33 cellular contexts compared by ENCODE assay signal in genomic region chr20:61710108-61710507, GRCh38.
"Had no signal": no experiment of that assay in that cellular context is flagged by ENCODE, and none has a peak within 500 bp of the region (broad histone marks: within the 10 kb centered on the region; RNA-seq: fewer than 3 reads in every experiment).

No MANE protein-coding gene starts in this region.

- H3K36me3 ChIP-seq: adrenal gland, brain microvascular endothelial cell, breast epithelium had no signal

- H3K4me1 ChIP-seq: adrenal gland, body of pancreas, breast epithelium had no signal

- H3K4me3 ChIP-seq: adrenal gland, body of pancreas, breast epithelium had no signal

- FAIRE-seq: astrocyte, TTC549 had no signal

- DNase-seq: activated B cell treated with CpG ODN at 0.5 μM for 24 hours; activated CD4-positive, alpha-beta memory T cell treated with anti-CD3 and anti-CD28 coated beads for 36 hours; activated CD4-positive, alpha-beta T cell treated with anti-CD3 and anti-CD28 coated beads for 4 hours; activated CD4-positive, alpha-beta T cell treated with anti-CD3 and anti-CD28 coated beads, Interleukin-2, amount 10 ng/mL, durations not matched to agents 24 days and 14 days; activated CD4-positive, alpha-beta T cell treated with anti-CD3 and anti-CD28 coated beads, Interleukin-2, amount 50 U/mL, for 1 hour; activated CD4-positive, alpha-beta T cell treated with anti-CD3 and anti-CD28 coated beads, Interleukin-2, amount 50 U/mL, for 4 hours; activated CD4-positive, CD25-positive, alpha-beta regulatory T cell treated with anti-CD3 and anti-CD28 coated beads, Interleukin-2, amount 50 U/mL, for 72 hours; activated CD8-positive, alpha-beta memory T cell treated with anti-CD3 and anti-CD28 coated beads, Interleukin-2, amount 50 U/mL, for 4 hours; activated CD8-positive, alpha-beta T cell treated with anti-CD3 and anti-CD28 coated beads for 36 hours; activated effector memory CD4-positive, alpha-beta T cell treated with anti-CD3 and anti-CD28 coated beads, Interleukin-2, amount 50 U/mL, for 16 hours; activated gamma-delta T cell treated with Interleukin-2 at 50 U/mL for 16 hours; activated naive CD4-positive, alpha-beta T cell; activated naive CD4-positive, alpha-beta T cell treated with anti-CD3 and anti-CD28 coated beads for 36 hours; activated naive CD4-positive, alpha-beta T cell treated with anti-CD3 and anti-CD28 coated beads, Interleukin-2, amount 50 U/mL, for 16 hours; activated naive CD8-positive, alpha-beta T cell treated with anti-CD3 and anti-CD28 coated beads for 36 hours; activated T-cell treated with anti-CD3 and anti-CD28 coated beads for 4 hours; activated T-cell treated with anti-CD3 and anti-CD28 coated beads, Interleukin-2, amount 50 U/mL, for 1 hour; activated T-cell treated with anti-CD3 and anti-CD28 coated beads, Interleukin-2, amount 50 U/mL, for 4 hours; activated T-cell treated with anti-CD3 and anti-CD28 coated beads, Interleukin-2, amount 50 U/mL, for 72 hours; adrenal gland; amniotic stem cell; aorta; body of pancreas; brain microvascular endothelial cell; central memory CD4-positive, alpha-beta T cell; T-helper 2 cell; T-helper 9 cell had no signal

- H3K9me3 ChIP-seq: adrenal gland, breast epithelium had no signal

- H3K27ac ChIP-seq: adrenal gland, body of pancreas, brain microvascular endothelial cell, breast epithelium, VCaP had no signal

- ATAC-seq: activated CD8-positive, alpha-beta T cell treated with anti-CD3 and anti-CD28 coated beads for 36 hours; activated naive CD4-positive, alpha-beta T cell treated with anti-CD3 and anti-CD28 coated beads, Interleukin-2, amount 50 U/mL, for 72 hours; activated T-cell treated with anti-CD3 and anti-CD28 coated beads, Interleukin-2, amount 50 U/mL, for 4 hours; activated T-cell treated with anti-CD3 and anti-CD28 coated beads, Interleukin-2, amount 50 U/mL, for 72 hours; activated T-helper 17 cell treated with anti-CD3 and anti-CD28 coated beads, Interleukin-2, amount 50 U/mL, for 72 hours; body of pancreas had no signal

- H3K27me3 ChIP-seq: adrenal gland, body of pancreas, brain microvascular endothelial cell had no signal
